ENCODE assay signal across 13 cellular contexts in genomic region chr9:34145165-34145564, GRCh38. TPM values are rescaled to one million over a fixed set of nuclear protein-coding genes. Genes with fewer than 3 reads are reported as not detected.
DNase-seq lines count a peak whose midpoint lies in the region; ATAC-seq and TF ChIP-seq lines count a peak whose summit lies in the region.
"Had no signal": no experiment of that assay in that cellular context is flagged by ENCODE, and none has a peak within 500 bp of the region (broad histone marks: within the 10 kb centered on the region; RNA-seq: fewer than 3 reads in every experiment).

No MANE protein-coding gene starts in this region.

- TF ChIP-seq CTCF in AG10803 (conservative IDR thresholded peaks at IDR 0.05; ENCODE audit: low read length), result no peak
- no peak for TF ChIP-seq CTCF in GM23338 (conservative IDR thresholded peaks at IDR 0.05; ENCODE audit: low read depth in 2 of 2)
- no peak for TF ChIP-seq CTCF in WTC11 (IDR thresholded peaks at IDR 0.05)
- no peak for TF ChIP-seq CTCF in left lung (IDR thresholded peaks at IDR 0.05)
- no peak for TF ChIP-seq CTCF in left ventricle myocardium inferior (IDR thresholded peaks at IDR 0.05; ENCODE audit: borderline replicate concordance)

- no peaks in the 10 kb centered on the region for H3K9me3 Mint-ChIP-seq in GM23338
- no peaks in the 10 kb centered on the region for H3K9me3 Mint-ChIP-seq in WTC11
- H3K9me3 Mint-ChIP-seq: central memory CD8-positive, alpha-beta T cell had no signal

- H3K4me3 Mint-ChIP-seq in GM23338 (no peak overlapping the region), WTC11 (no peak overlapping the region)
- H3K4me3 Mint-ChIP-seq: activated CD8-positive, alpha-beta memory T cell treated with anti-CD3 and anti-CD28 coated beads, Interleukin-2, amount 10 ng/mL, durations not matched to agents 7 days and 5 days; central memory CD8-positive, alpha-beta T cell had no signal

- DNase-seq in AG10803 (ENCODE audit: low read depth) (peak; percentile 15), GM23338 (ENCODE audit: low spot score) (peak; percentile 27), WTC11 (ENCODE audit: low spot score) (no peak), left lung (no peak), left ventricle myocardium inferior (no peak), NCI-H1930 (lab: John Stamatoyannopoulos, UW) (no peak)
- DNase-seq: activated CD8-positive, alpha-beta memory T cell treated with anti-CD3 and anti-CD28 coated beads, Interleukin-2, amount 10 ng/mL, durations not matched to agents 7 days and 5 days; activated naive CD4-positive, alpha-beta T cell treated with Interleukin-2 at 50 U/mL for 16 hours; C1 segment of cervical spinal cord; NCI-H187 treated with DMSO at 0.1 percent for 48 hours had no signal

- H3F3A ChIP-seq in GM23338 (replicated peaks; ENCODE audit: low read depth), result no peaks in the 10 kb centered on the region

- peak; percentile 73 for ATAC-seq in GM23338
- ATAC-seq in WTC11, result peak; percentile 32; the same call in 1 of the 2 replicates
- peak; percentile 40 for ATAC-seq in left lung
- no peak for ATAC-seq in GM18519 (IDR thresholded peaks at IDR 0.05; ENCODE audit: low FRiP score, unreplicated experiment)
- ATAC-seq: activated CD8-positive, alpha-beta memory T cell treated with anti-CD3 and anti-CD28 coated beads, Interleukin-2, amount 10 ng/mL, durations not matched to agents 7 days and 5 days had no signal

- H3K36me3 ChIP-seq in GM23338 (ENCODE audit: insufficient read depth), result no peaks in the 10 kb centered on the region
- H3K36me3 ChIP-seq in left lung, result no peaks in the 10 kb centered on the region
- H3K36me3 ChIP-seq in left ventricle myocardium inferior, result no peaks in the 10 kb centered on the region

- POLR2A ChIA-PET in WTC11 (lab: Charles Lee), result interaction anchor here (0.5 kb wide), 1 partner anchor 99 kb away, joined by 3 read pairs; no protein-coding TSS in a partner anchor

- H3K4me1 Mint-ChIP-seq in GM23338 (no peaks in the 10 kb centered on the region), WTC11 (no peaks in the 10 kb centered on the region)
- H3K4me1 Mint-ChIP-seq: activated CD8-positive, alpha-beta memory T cell treated with anti-CD3 and anti-CD28 coated beads, Interleukin-2, amount 10 ng/mL, durations not matched to agents 7 days and 5 days; central memory CD8-positive, alpha-beta T cell had no signal

- no peaks in the 10 kb centered on the region for H3K4me1 ChIP-seq in GM23338 (ENCODE audit: insufficient read depth)
- H3K4me1 ChIP-seq in left lung, result peaks cover 0 to 13% of the 10 kb centered on the region in 2 donors
- peaks cover 5% of the 10 kb centered on the region for H3K4me1 ChIP-seq in left ventricle myocardium inferior

- H3K9me2 ChIP-seq in GM23338 (ENCODE audit: insufficient read depth), result no peaks in the 10 kb centered on the region

- H3K27me3 ChIP-seq in GM23338 (ENCODE audit: insufficient read depth), result no peaks in the 10 kb centered on the region
- H3K27me3 ChIP-seq in left lung, result no peaks in the 10 kb centered on the region
- H3K27me3 ChIP-seq in left ventricle myocardium inferior (ENCODE audit: low read depth), result no peaks in the 10 kb centered on the region

- peak overlapping the region; percentile 59; the same call in 1 of the 2 replicates for H2AFZ ChIP-seq in GM23338

- no peaks in the 10 kb centered on the region for H4K20me1 ChIP-seq in GM23338 (replicated peaks; ENCODE audit: insufficient read depth)

- no peak overlapping the region for H3K4me2 ChIP-seq in GM23338

- peaks cover 2% of the 10 kb centered on the region for H3K27me3 Mint-ChIP-seq in GM23338 (ENCODE audit: insufficient read depth, low read depth, poor library complexity)
- no peaks in the 10 kb centered on the region; the same call in 1 of the 2 replicates for H3K27me3 Mint-ChIP-seq in WTC11 (ENCODE audit: low read depth)
- H3K27me3 Mint-ChIP-seq: progenitor cell of endocrine pancreas had no signal

- H3K27ac Mint-ChIP-seq in GM23338 (no peak overlapping the region), WTC11 (peak overlapping the region; percentile 25; the same call in 1 of the 2 replicates)
- H3K27ac Mint-ChIP-seq: activated CD8-positive, alpha-beta memory T cell treated with anti-CD3 and anti-CD28 coated beads, Interleukin-2, amount 10 ng/mL, durations not matched to agents 7 days and 5 days; progenitor cell of endocrine pancreas had no signal

- H3K9me3 ChIP-seq in left lung, result no peaks in the 10 kb centered on the region
- no peaks in the 10 kb centered on the region for H3K9me3 ChIP-seq in left ventricle myocardium inferior (replicated peaks)

- CTCF ChIA-PET in WTC11 (lab: Charles Lee), result interaction anchor here (0.8 to 1.1 kb wide), 2 partner anchors 11 to 259 kb away, joined by 3 to 5 read pairs; no protein-coding TSS in a partner anchor

- H3K27ac ChIP-seq in GM23338 (ENCODE audit: low read depth) (no peak overlapping the region), left lung (no peak overlapping the region), left ventricle myocardium inferior (replicated peaks) (no peak overlapping the region)

- H3K4me3 ChIP-seq in AG10803 (ENCODE audit: low read length) (no peak overlapping the region), GM23338 (no peak overlapping the region), left lung (no peak overlapping the region), left ventricle myocardium inferior (no peak overlapping the region)

- no peaks in the 10 kb centered on the region for H3K79me2 ChIP-seq in GM23338 (replicated peaks; ENCODE audit: insufficient read depth)

- intact Hi-C loops in left lung (cut with DNase I) (no loop called here), left ventricle myocardium inferior (cut with micrococcal nuclease) (no loop called here)

- H3K36me3 Mint-ChIP-seq in GM23338 (ENCODE audit: low read depth), result no peaks in the 10 kb centered on the region
- H3K36me3 Mint-ChIP-seq in WTC11, result no peaks in the 10 kb centered on the region
- H3K36me3 Mint-ChIP-seq: activated CD8-positive, alpha-beta memory T cell treated with anti-CD3 and anti-CD28 coated beads, Interleukin-2, amount 10 ng/mL, durations not matched to agents 7 days and 5 days had no signal

TF ChIP-seq in GM23338, 12 proteins besides CTCF, POLR2A, EP300 and RAD21 (continues in another document):
- no peak for TF ChIP-seq ETS1 (IDR thresholded peaks at IDR 0.05)
- no peak for TF ChIP-seq NANOG (IDR thresholded peaks at IDR 0.05; ENCODE audit: borderline replicate concordance)
- TF ChIP-seq STAT1 (IDR thresholded peaks at IDR 0.05; ENCODE audit: unreplicated experiment), result no peak
- TF ChIP-seq ZNF114 (CRISPR knock-in tag; IDR thresholded peaks at IDR 0.05), result no peak
- no peak for TF ChIP-seq EZH2 (IDR thresholded peaks at IDR 0.05; ENCODE audit: low read depth, unreplicated experiment)

TF ChIP-seq in WTC11, 78 proteins besides CTCF, POLR2A, EP300 and RAD21:
- no peak for TF ChIP-seq CBFB (CRISPR knock-in tag; IDR thresholded peaks at IDR 0.05; ENCODE audit: low read depth)

RNA-seq across cellular contexts. Expression of gene DCAF12, which starts 18.7 kb away (rescaled TPM):
- total RNA-seq in GM23338 (2014; rRNA removed; shearing (Covaris generic)), result 20.7 and 27.5 TPM in 2 replicates
- 8.9 and 9.5 TPM in 2 replicates for polyA plus RNA-seq in GM23338 (2016; fragmentation: Nextera tagmentation; extraction: Ambion mirVana)
- total RNA-seq in WTC11 (2021), result 27.0 to 31.8 TPM (median 28.3 TPM) in 3 replicates
- 10 to 100 TPM; 30.4 to 45.8 TPM for total RNA-seq in left lung
- 16.4 TPM for total RNA-seq in left ventricle myocardium inferior

RNA-seq across cellular contexts. Expression of gene UBAP1, which starts 33.7 kb away (rescaled TPM):
- total RNA-seq in GM23338 (2014; rRNA removed; shearing (Covaris generic)), result 20.7 and 24.9 TPM in 2 replicates
- 16.8 and 17.4 TPM in 2 replicates for polyA plus RNA-seq in GM23338 (2016; fragmentation: Nextera tagmentation; extraction: Ambion mirVana)
- total RNA-seq in WTC11 (2021) (23.9 to 26.3 TPM (median 25.7 TPM) in 3 replicates), left lung (10 to 100 TPM; 53.8 to 54.1 TPM), left ventricle myocardium inferior (37.6 TPM)

Comparison
In these comparisons a context has a peak if more than half of its experiments do, and no peak if none do; other contexts are left out.
1. DNase-seq: peak in AG10803 (single experiment) and GM23338 (single experiment); none in WTC11 (single experiment), left lung (0 of 2), left ventricle myocardium inferior (single experiment) and NCI-H1930 (0 of 2).